1 cellular context compared by ENCODE assay signal in genomic region chr10:68047554-68048327, GRCh38.
TF ChIP-seq lines count a peak whose summit lies in the region.

No MANE protein-coding gene starts in this region.

TF ChIP-seq in HepG2, 621 proteins besides CTCF, POLR2A, EP300 and RAD21:
- TF ChIP-seq RXRA (CRISPR knock-in tag; IDR thresholded peaks at IDR 0.05) (no peak), SNAPC5 (CRISPR knock-in tag; IDR thresholded peaks at IDR 0.05; ENCODE audit: borderline replicate concordance) (no peak), ZNF121 (CRISPR knock-in tag; IDR thresholded peaks at IDR 0.05) (peak; percentile 48), GABPA (IDR thresholded peaks at IDR 0.05; ENCODE audit: low read depth, low read length) (no peak), GABPA (CRISPR knock-in tag; IDR thresholded peaks at IDR 0.05; ENCODE audit: low read depth) (no peak), ZNF432 (CRISPR knock-in tag; IDR thresholded peaks at IDR 0.05; ENCODE audit: borderline replicate concordance) (no peak), ZNF331 (CRISPR knock-in tag; IDR thresholded peaks at IDR 0.05) (no peak), ATF6 (CRISPR knock-in tag; conservative IDR thresholded peaks at IDR 0.05) (no peak), ZNF18 (CRISPR knock-in tag; IDR thresholded peaks at IDR 0.05; ENCODE audit: insufficient replicate concordance) (no peak), FOXP4 (CRISPR knock-in tag; IDR thresholded peaks at IDR 0.05) (no peak), ZNF230 (CRISPR knock-in tag; IDR thresholded peaks at IDR 0.05) (no peak), ZKSCAN8 (CRISPR knock-in tag; IDR thresholded peaks at IDR 0.05; ENCODE audit: borderline replicate concordance) (no peak)
- TF ChIP-seq, protein P1, sequence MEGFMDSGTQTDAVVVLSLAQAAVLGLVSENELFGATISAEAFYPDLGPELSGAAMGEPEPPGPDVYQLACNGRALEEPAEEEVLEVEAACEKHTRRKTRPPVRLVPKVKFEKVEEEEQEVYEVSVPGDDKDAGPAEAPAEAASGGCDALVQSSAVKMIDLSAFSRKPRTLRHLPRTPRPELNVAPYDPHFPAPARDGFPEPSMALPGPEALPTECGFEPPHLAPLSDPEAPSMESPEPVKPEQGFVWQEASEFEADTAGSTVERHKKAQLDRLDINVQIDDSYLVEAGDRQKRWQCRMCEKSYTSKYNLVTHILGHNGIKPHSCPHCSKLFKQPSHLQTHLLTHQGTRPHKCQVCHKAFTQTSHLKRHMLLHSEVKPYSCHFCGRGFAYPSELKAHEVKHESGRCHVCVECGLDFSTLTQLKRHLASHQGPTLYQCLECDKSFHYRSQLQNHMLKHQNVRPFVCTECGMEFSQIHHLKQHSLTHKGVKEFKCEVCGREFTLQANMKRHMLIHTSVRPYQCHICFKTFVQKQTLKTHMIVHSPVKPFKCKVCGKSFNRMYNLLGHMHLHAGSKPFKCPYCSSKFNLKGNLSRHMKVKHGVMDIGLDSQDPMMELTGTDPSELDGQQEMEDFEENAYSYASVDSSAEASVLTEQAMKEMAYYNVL (CRISPR knock-in tag; IDR thresholded peaks at IDR 0.05; ENCODE audit: borderline replicate concordance) = no peak
- TF ChIP-seq, protein P2, sequence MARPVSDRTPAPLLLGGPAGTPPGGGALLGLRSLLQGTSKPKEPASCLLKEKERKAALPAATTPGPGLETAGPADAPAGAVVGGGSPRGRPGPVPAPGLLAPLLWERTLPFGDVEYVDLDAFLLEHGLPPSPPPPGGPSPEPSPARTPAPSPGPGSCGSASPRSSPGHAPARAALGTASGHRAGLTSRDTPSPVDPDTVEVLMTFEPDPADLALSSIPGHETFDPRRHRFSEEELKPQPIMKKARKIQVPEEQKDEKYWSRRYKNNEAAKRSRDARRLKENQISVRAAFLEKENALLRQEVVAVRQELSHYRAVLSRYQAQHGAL (CRISPR knock-in tag; IDR thresholded peaks at IDR 0.05; ENCODE audit: not compliant biosample characterization) = no peak
- TF ChIP-seq, protein P3, sequence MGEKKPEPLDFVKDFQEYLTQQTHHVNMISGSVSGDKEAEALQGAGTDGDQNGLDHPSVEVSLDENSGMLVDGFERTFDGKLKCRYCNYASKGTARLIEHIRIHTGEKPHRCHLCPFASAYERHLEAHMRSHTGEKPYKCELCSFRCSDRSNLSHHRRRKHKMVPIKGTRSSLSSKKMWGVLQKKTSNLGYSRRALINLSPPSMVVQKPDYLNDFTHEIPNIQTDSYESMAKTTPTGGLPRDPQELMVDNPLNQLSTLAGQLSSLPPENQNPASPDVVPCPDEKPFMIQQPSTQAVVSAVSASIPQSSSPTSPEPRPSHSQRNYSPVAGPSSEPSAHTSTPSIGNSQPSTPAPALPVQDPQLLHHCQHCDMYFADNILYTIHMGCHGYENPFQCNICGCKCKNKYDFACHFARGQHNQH (CRISPR knock-in tag; IDR thresholded peaks at IDR 0.05) = no peak
- TF ChIP-seq, protein P4, sequence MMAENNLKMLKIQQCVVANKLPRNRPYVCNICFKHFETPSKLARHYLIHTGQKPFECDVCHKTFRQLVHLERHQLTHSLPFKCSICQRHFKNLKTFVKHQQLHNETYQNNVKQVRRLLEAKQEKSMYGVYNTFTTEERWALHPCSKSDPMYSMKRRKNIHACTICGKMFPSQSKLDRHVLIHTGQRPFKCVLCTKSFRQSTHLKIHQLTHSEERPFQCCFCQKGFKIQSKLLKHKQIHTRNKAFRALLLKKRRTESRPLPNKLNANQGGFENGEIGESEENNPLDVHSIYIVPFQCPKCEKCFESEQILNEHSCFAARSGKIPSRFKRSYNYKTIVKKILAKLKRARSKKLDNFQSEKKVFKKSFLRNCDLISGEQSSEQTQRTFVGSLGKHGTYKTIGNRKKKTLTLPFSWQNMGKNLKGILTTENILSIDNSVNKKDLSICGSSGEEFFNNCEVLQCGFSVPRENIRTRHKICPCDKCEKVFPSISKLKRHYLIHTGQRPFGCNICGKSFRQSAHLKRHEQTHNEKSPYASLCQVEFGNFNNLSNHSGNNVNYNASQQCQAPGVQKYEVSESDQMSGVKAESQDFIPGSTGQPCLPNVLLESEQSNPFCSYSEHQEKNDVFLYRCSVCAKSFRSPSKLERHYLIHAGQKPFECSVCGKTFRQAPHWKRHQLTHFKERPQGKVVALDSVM (CRISPR knock-in tag; IDR thresholded peaks at IDR 0.05) = peak; percentile 70
